ENCODE assay signal across 22 cellular contexts in the genomic region with DNA sequence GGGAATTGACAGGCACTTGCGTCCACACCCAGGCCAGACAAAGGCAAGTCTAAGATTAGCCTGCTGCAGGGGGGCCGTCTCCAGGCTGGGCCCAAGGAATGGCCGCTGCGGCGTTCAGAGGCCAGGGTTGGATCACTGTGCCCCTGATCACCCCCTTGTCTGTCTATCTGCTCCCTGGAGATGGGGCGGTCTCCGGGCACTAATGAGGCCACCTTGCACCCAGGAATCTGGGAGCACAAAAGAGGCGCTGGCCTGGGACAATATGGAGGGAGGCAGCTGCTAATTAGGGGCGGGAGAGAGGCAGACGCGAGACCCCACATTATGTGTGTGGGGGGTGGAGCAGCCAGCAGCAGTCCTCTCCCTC. TPM values are rescaled to one million over a fixed set of nuclear protein-coding genes. Genes with fewer than 3 reads are reported as not detected.
"Had no signal": no experiment of that assay in that cellular context is flagged by ENCODE, and none has a peak within 500 bp of the region (broad histone marks: within the 10 kb centered on the region; RNA-seq: fewer than 3 reads in every experiment).

No MANE protein-coding gene starts in this region.

- H3K4me3 Mint-ChIP-seq: WTC11 had no signal

- H3K27ac Mint-ChIP-seq: WTC11 had no signal

- H3K36me3 Mint-ChIP-seq: activated naive CD4-positive, alpha-beta T cell treated with anti-CD3 and anti-CD28 coated beads, Interleukin-2, amount 50 U/mL, for 24 hours; WTC11 had no signal

- ATAC-seq: left cardiac atrium; sciatic nerve; stimulated activated naive B cell treated with anti-CD40 and anti-IgM and Interleukin-4, amounts not matched to agents 10 μg/mL and 1 μg/mL and 100 μg/mL, for 72 hours; WTC11 had no signal

- H3K27ac ChIP-seq: prostate gland, tibial nerve had no signal

- H3K36me3 ChIP-seq: prostate gland had no signal

- H3K27me3 Mint-ChIP-seq: activated naive CD4-positive, alpha-beta T cell treated with anti-CD3 and anti-CD28 coated beads, Interleukin-2, amount 50 U/mL, for 24 hours; stimulated activated naive B cell treated with anti-CD40 and anti-IgM and Interleukin-4, amounts not matched to agents 10 μg/mL and 1 μg/mL and 100 μg/mL, for 72 hours had no signal

- H3K9me3 ChIP-seq: prostate gland, spleen, tibial nerve had no signal

- H3K9me3 Mint-ChIP-seq: activated naive CD4-positive, alpha-beta T cell treated with anti-CD3 and anti-CD28 coated beads, Interleukin-2, amount 50 U/mL, for 24 hours; stimulated activated naive B cell treated with anti-CD40 and anti-IgM and Interleukin-4, amounts not matched to agents 10 μg/mL and 1 μg/mL and 100 μg/mL, for 72 hours; WTC11 had no signal

- DNase-seq: activated CD4-positive, alpha-beta T cell treated with anti-CD3 and anti-CD28 coated beads, Interleukin-2, amount 50 U/mL, for 1 hour; activated effector memory CD4-positive, alpha-beta T cell treated with Interleukin-2 at 50 U/mL for 16 hours; activated T-cell treated with anti-CD3 and anti-CD28 coated beads for 4 hours; cerebellar nuclear complex; left cardiac atrium; midbrain; spleen; stimulated activated CD4-positive, alpha-beta T cell treated with anti-CD3 and anti-CD28 coated beads, Interleukin-1b, Interleukin-23, amount 100 ng/mL, for 48 hours; stimulated activated naive B cell treated with anti-CD40 and anti-IgM and Interleukin-4, amounts not matched to agents 10 μg/mL and 1 μg/mL and 100 μg/mL, for 72 hours; T-helper 1 cell had no signal

- H3K4me3 ChIP-seq: lung, prostate gland, spleen, tibial nerve had no signal

RNA-seq across cellular contexts. Expression of gene HCRT, which starts 0.2 kb away (rescaled TPM):
- total RNA-seq: activated CD8-positive, alpha-beta memory T cell treated with anti-CD3 and anti-CD28 coated beads for 36 hours; dermis microvascular lymphatic vessel endothelial cell; esophagus mucosa; glomerular endothelial cell; left cardiac atrium; lung; omental fat pad; prostate gland; sciatic nerve; spleen; subcutaneous adipose tissue; tibial nerve; WTC11 had no signal
- polyA plus RNA-seq: lung, spleen had no signal

RNA-seq across cellular contexts. Expression of gene KCNH4, which starts 4.5 kb away (rescaled TPM):
- total RNA-seq: esophagus mucosa had no signal
